In the genomic region with DNA sequence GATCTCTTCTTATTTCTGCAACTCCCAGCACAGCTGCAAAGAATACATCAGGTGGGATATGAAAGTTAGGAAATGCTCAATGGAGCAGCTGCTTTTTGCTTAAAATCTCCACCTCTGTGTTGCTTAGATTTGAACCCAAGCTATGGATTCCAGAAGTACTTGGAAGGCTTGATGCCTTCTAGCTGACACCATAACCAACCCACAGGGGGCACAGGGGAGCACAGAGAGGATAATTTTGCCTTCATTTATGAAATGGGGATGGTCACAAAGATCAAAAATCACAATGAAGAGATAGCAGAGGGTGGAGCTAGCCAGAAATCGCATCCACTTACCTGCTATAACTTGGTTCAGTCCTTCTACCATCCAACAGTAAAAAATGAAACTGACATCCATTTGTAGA, we compare ENCODE assay signal across 1 cellular context.
TF ChIP-seq lines count a peak whose summit lies in the region.

No MANE protein-coding gene starts in this region.

TF ChIP-seq in GM12878, 131 proteins besides CTCF, POLR2A, EP300 and RAD21 (continued from another document):
- TF ChIP-seq, protein P1, sequence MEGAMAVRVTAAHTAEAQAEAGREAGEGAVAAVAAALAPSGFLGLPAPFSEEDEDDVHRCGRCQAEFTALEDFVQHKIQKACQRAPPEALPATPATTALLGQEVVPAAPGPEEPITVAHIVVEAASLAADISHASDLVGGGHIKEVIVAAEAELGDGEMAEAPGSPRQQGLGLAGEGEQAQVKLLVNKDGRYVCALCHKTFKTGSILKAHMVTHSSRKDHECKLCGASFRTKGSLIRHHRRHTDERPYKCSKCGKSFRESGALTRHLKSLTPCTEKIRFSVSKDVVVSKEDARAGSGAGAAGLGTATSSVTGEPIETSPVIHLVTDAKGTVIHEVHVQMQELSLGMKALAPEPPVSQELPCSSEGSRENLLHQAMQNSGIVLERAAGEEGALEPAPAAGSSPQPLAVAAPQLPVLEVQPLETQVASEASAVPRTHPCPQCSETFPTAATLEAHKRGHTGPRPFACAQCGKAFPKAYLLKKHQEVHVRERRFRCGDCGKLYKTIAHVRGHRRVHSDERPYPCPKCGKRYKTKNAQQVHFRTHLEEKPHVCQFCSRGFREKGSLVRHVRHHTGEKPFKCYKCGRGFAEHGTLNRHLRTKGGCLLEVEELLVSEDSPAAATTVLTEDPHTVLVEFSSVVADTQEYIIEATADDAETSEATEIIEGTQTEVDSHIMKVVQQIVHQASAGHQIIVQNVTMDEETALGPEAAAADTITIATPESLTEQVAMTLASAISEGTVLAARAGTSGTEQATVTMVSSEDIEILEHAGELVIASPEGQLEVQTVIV (IDR thresholded peaks at IDR 0.05; ENCODE audit: borderline replicate concordance, partially characterized antibody) = no peak
- no peak for TF ChIP-seq PAX8 (IDR thresholded peaks at IDR 0.05)
- TF ChIP-seq SMAD1 (IDR thresholded peaks at IDR 0.05; ENCODE audit: low read depth, partially characterized antibody) = no peak
- TF ChIP-seq, protein P2, sequence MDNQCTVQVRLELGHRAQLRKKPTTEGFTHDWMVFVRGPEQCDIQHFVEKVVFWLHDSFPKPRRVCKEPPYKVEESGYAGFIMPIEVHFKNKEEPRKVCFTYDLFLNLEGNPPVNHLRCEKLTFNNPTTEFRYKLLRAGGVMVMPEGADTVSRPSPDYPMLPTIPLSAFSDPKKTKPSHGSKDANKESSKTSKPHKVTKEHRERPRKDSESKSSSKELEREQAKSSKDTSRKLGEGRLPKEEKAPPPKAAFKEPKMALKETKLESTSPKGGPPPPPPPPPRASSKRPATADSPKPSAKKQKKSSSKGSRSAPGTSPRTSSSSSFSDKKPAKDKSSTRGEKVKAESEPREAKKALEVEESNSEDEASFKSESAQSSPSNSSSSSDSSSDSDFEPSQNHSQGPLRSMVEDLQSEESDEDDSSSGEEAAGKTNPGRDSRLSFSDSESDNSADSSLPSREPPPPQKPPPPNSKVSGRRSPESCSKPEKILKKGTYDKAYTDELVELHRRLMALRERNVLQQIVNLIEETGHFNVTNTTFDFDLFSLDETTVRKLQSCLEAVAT (IDR thresholded peaks at IDR 0.05) = no peak
- no peak for TF ChIP-seq IKZF2 (IDR thresholded peaks at IDR 0.05)
- TF ChIP-seq JUNB (IDR thresholded peaks at IDR 0.05) = no peak
